31 cellular contexts compared by ENCODE assay signal in the genomic region with DNA sequence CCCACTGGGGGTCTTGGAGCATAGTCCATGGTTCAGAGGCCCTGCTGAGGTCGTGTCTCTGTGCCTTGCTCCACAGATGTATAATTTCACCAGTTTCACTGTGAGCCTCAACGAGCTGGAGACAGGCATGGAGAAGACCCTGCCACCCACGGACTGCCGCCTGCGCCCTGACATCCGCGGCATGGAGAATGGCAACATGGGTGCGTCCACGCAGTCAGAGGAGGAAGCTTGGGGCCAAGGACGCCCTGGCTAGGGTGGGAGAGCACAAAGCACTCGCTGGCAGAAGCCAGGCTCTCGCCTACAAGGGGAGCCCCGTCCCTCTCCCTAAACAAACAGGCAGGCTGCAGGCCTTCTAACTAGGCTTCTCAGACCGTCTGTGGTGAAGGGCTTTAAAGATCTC.
"Had no signal": no experiment of that assay in that cellular context is flagged by ENCODE, and none has a peak within 500 bp of the region (broad histone marks: within the 10 kb centered on the region; RNA-seq: fewer than 3 reads in every experiment).

No MANE protein-coding gene starts in this region.

- H3K36me3 ChIP-seq: breast epithelium had no signal

- H3K4me1 ChIP-seq: ascending aorta, breast epithelium had no signal

- H3K27me3 Mint-ChIP-seq: activated B cell treated with CpG ODN at 0.5 μM for 24 hours; activated CD8-positive, alpha-beta T cell treated with anti-CD3 and anti-CD28 coated beads for 36 hours; activated naive CD4-positive, alpha-beta T cell treated with anti-CD3 and anti-CD28 coated beads, Interleukin-2, amount 50 U/mL, for 24 hours; activated naive CD8-positive, alpha-beta T cell treated with anti-CD3 and anti-CD28 coated beads, Interleukin-2, amount 10 ng/mL, durations not matched to agents 7 days and 5 days; brain; dendritic cell treated with granulocyte-macrophage colony-stimulating factor and Interleukin-4, amounts not matched to agents 40 ng/mL and 50 ng/mL, for 4 days; T-helper 17 cell had no signal

- ATAC-seq: activated CD4-positive, CD25-positive, alpha-beta regulatory T cell treated with anti-CD3 and anti-CD28 coated beads, Interleukin-2, amount 50 U/mL, for 24 hours; activated CD8-positive, alpha-beta T cell treated with anti-CD3 and anti-CD28 coated beads for 36 hours; esophagus mucosa; T-helper 17 cell had no signal

- H3K4me1 Mint-ChIP-seq: activated naive CD4-positive, alpha-beta T cell treated with anti-CD3 and anti-CD28 coated beads, Interleukin-2, amount 50 U/mL, for 24 hours; activated naive CD8-positive, alpha-beta T cell treated with anti-CD3 and anti-CD28 coated beads, Interleukin-2, amount 10 ng/mL, durations not matched to agents 7 days and 5 days; endodermal cell had no signal

- H3K27ac ChIP-seq: ascending aorta, breast epithelium, cardiac muscle cell, coronary artery, WERI-Rb-1 had no signal

- DNase-seq: activated B cell treated with CpG ODN at 0.5 μM for 24 hours; activated CD4-positive, alpha-beta T cell treated with anti-CD3 and anti-CD28 coated beads for 48 hours; activated CD4-positive, alpha-beta T cell treated with anti-CD3 and anti-CD28 coated beads, Interleukin-2, amount 50 U/mL, for 1 hour; activated CD4-positive, alpha-beta T cell treated with anti-CD3 and anti-CD28 coated beads, Interleukin-2, amount 50 U/mL, for 48 hours; activated CD8-positive, alpha-beta memory T cell treated with anti-CD3 and anti-CD28 coated beads for 24 hours; activated CD8-positive, alpha-beta T cell treated with anti-CD3 and anti-CD28 coated beads for 36 hours; activated effector memory CD4-positive, alpha-beta T cell treated with anti-CD3 and anti-CD28 coated beads, Interleukin-2, amount 50 U/mL, for 16 hours; activated naive CD8-positive, alpha-beta T cell treated with anti-CD3 and anti-CD28 coated beads, Interleukin-2, amount 10 ng/mL, durations not matched to agents 7 days and 5 days; activated T-cell treated with anti-CD3 and anti-CD28 coated beads, Interleukin-2, amount 50 U/mL, for 1 hour; activated T-cell treated with anti-CD3 and anti-CD28 coated beads, Interleukin-2, amount 50 U/mL, for 48 hours; central memory CD4-positive, alpha-beta T cell; effector memory CD4-positive, alpha-beta T cell; endodermal cell; foreskin fibroblast; T-helper 1 cell; T-helper 17 cell; T1000; WERI-Rb-1 had no signal

- H3K27ac Mint-ChIP-seq: activated B cell treated with CpG ODN at 0.5 μM for 24 hours; activated CD8-positive, alpha-beta T cell treated with anti-CD3 and anti-CD28 coated beads for 36 hours; activated naive CD8-positive, alpha-beta T cell treated with anti-CD3 and anti-CD28 coated beads, Interleukin-2, amount 10 ng/mL, durations not matched to agents 7 days and 5 days; activated T-helper 1 cell treated with anti-CD3 and anti-CD28 coated beads, Interleukin-12 subunit alpha, Interleukin-12 subunit beta, Interleukin-2, Interleukin-4 antibody, amounts not matched to agents 30 ng/mL and 10 ng/mL and 1 ng/mL, durations not matched to agents 14 hours and 24 hours and 36 hours; activated T-helper 2 cell treated with anti-CD3 and anti-CD28 coated beads, Interferon-gamma antibody, Interleukin-2, Interleukin-4, amounts not matched to agents 10 μg/mL and 5 μg/mL and 100 μg/mL, durations not matched to agents 14 hours and 24 hours and 36 hours; dendritic cell treated with granulocyte-macrophage colony-stimulating factor and Interleukin-4, amounts not matched to agents 40 ng/mL and 50 ng/mL, for 4 days; endodermal cell; T-helper 17 cell; T-helper 2 cell treated with Interferon-gamma antibody and Interleukin-4, amounts not matched to agents 5 μg/mL and 100 μg/mL, for 36 hours had no signal

- H3K27me3 ChIP-seq: ascending aorta, breast epithelium, cardiac muscle cell, dorsolateral prefrontal cortex had no signal

- H3K4me3 Mint-ChIP-seq: activated B cell treated with CpG ODN at 0.5 μM for 24 hours; activated CD8-positive, alpha-beta T cell treated with anti-CD3 and anti-CD28 coated beads for 36 hours; activated naive CD4-positive, alpha-beta T cell treated with anti-CD3 and anti-CD28 coated beads, Interleukin-2, amount 50 U/mL, for 24 hours; activated naive CD8-positive, alpha-beta T cell treated with anti-CD3 and anti-CD28 coated beads, Interleukin-2, amount 10 ng/mL, durations not matched to agents 7 days and 5 days; activated T-helper 1 cell treated with anti-CD3 and anti-CD28 coated beads, Interleukin-12 subunit alpha, Interleukin-12 subunit beta, Interleukin-2, Interleukin-4 antibody, amounts not matched to agents 30 ng/mL and 10 ng/mL and 1 ng/mL, durations not matched to agents 14 hours and 24 hours and 36 hours; brain; dendritic cell treated with granulocyte-macrophage colony-stimulating factor and Interleukin-4, amounts not matched to agents 40 ng/mL and 50 ng/mL, for 4 days; endodermal cell; T-helper 17 cell; T-helper 2 cell treated with Interferon-gamma antibody and Interleukin-4, amounts not matched to agents 5 μg/mL and 100 μg/mL, for 36 hours had no signal

- H3K4me3 ChIP-seq: ascending aorta, breast epithelium, cardiac muscle cell, coronary artery, dorsolateral prefrontal cortex had no signal

- H3K9me3 Mint-ChIP-seq: activated B cell treated with CpG ODN at 0.5 μM for 24 hours; activated CD8-positive, alpha-beta T cell treated with anti-CD3 and anti-CD28 coated beads for 36 hours; activated naive CD4-positive, alpha-beta T cell treated with anti-CD3 and anti-CD28 coated beads, Interleukin-2, amount 50 U/mL, for 24 hours; activated naive CD8-positive, alpha-beta T cell treated with anti-CD3 and anti-CD28 coated beads, Interleukin-2, amount 10 ng/mL, durations not matched to agents 7 days and 5 days; activated T-helper 1 cell treated with anti-CD3 and anti-CD28 coated beads, Interleukin-12 subunit alpha, Interleukin-12 subunit beta, Interleukin-2, Interleukin-4 antibody, amounts not matched to agents 30 ng/mL and 10 ng/mL and 1 ng/mL, durations not matched to agents 14 hours and 24 hours and 36 hours; activated T-helper 2 cell treated with anti-CD3 and anti-CD28 coated beads, Interferon-gamma antibody, Interleukin-2, Interleukin-4, amounts not matched to agents 10 μg/mL and 5 μg/mL and 100 μg/mL, durations not matched to agents 14 hours and 24 hours and 36 hours; brain; dendritic cell treated with granulocyte-macrophage colony-stimulating factor and Interleukin-4, amounts not matched to agents 40 ng/mL and 50 ng/mL, for 4 days; endodermal cell; T-helper 2 cell treated with Interferon-gamma antibody and Interleukin-4, amounts not matched to agents 5 μg/mL and 100 μg/mL, for 36 hours had no signal

- H3K9me3 ChIP-seq: ascending aorta, breast epithelium had no signal
